ENCODE assay signal across 8 cellular contexts in the genomic region with DNA sequence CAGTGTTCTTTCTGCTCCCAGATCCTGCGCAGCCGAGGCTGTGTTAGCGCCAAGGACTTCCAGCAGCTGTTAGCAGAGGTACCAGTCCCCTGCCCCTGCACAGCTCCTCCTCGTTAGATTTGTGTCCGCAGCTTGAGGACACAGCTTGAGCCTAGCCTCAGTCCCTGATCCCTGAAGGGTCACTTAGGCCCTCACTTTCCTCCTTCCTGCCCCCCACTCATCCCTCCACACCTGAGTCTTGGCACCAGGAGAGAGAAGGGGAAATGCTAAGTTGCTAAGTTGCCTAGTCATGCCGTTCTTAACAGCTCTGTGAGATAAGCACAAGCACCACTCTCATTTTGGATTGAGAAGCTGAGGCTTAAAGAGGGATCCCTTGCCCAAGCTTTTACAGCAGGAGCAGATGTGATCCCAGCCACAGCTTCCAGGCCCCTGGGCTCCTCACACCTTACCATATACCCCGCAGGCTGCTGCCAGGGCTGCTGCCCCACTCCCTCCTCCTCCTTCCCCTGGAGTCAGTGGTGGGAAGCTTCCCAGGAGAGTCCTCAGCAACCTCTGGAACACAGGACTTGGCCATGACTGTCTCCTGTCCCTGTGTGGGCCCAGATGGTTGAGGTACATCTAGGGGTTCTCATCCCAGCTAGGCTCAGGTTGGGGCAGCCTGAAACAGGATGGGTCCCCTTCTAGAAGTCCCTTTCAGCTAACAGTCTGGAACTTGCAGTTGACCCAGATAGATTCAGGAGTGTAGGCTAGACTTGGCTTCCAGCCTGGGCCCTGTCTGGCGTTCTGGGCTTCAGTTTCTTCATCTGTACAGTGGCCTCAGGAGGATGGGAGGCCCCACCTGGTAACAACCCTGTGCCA. TPM values are rescaled to one million over a fixed set of nuclear protein-coding genes. Genes with fewer than 3 reads are reported as not detected.
A peak's percentile ranks its signal among the peaks of the same experiment; 100 is the strongest.
DNase-seq lines count a peak whose midpoint lies in the region; ATAC-seq and TF ChIP-seq lines count a peak whose summit lies in the region.

No MANE protein-coding gene starts in this region.

- no peaks in the 10 kb centered on the region for H3K36me3 Mint-ChIP-seq in endodermal cell (ENCODE audit: low read depth)
- H3K36me3 Mint-ChIP-seq in osteocyte (ENCODE audit: unreplicated experiment), result peaks cover 3% of the 10 kb centered on the region

- no peak overlapping the region; the same call in 1 of the 2 replicates for H2AFZ ChIP-seq in OCI-LY7 (ENCODE audit: low read length)

- H3K9me3 ChIP-seq in OCI-LY7 (ENCODE audit: low read length) (no peaks in the 10 kb centered on the region), endodermal cell (ENCODE audit: control insufficient read depth, low read length) (no peaks in the 10 kb centered on the region)

- peak overlapping the region; percentile 92 for H3K9ac ChIP-seq in endodermal cell (ENCODE audit: extremely low read depth, low read length, poor library complexity, severe bottlenecking)

- POLR2A ChIA-PET in OCI-LY7 (lab: Charles Lee), result interaction anchor here (0.6 to 3.0 kb wide), 6 partner anchors 8 to 688 kb away, joined by 3 to 17 read pairs (median 4); partner anchors contain the start of genes MPHOSPH9 and MTRFR

- H3K4me3 Mint-ChIP-seq in endodermal cell (peak overlapping the region; percentile 96), osteocyte (ENCODE audit: unreplicated experiment) (peak overlapping the region; percentile 95)

- H3K27me3 Mint-ChIP-seq in endodermal cell (ENCODE audit: insufficient read depth) (no peaks in the 10 kb centered on the region), osteocyte (ENCODE audit: unreplicated experiment) (no peaks in the 10 kb centered on the region)

- no peaks in the 10 kb centered on the region for H3K9me2 ChIP-seq in OCI-LY7 (ENCODE audit: insufficient read depth, low read length)

- no peaks in the 10 kb centered on the region for H3K27me3 ChIP-seq in endodermal cell (ENCODE audit: control insufficient read depth, insufficient read depth, low read length, poor library complexity, severe bottlenecking)

- H3K79me2 ChIP-seq in OCI-LY7 (ENCODE audit: insufficient read depth, low read depth, low read length), result peaks cover 14% of the 10 kb centered on the region

- no peak for ATAC-seq in GM21529 (IDR thresholded peaks at IDR 0.05; ENCODE audit: unreplicated experiment)

- peak overlapping the region; percentile 89 for H3K27ac ChIP-seq in OCI-LY7 (ENCODE audit: low read depth, low read length, poor library complexity, severe bottlenecking)
- H3K27ac ChIP-seq in endodermal cell (ENCODE audit: low read depth, low read length), result no peak overlapping the region

- H3K4me3 ChIP-seq in GM12864 (ENCODE audit: low read depth, low read length) (peak overlapping the region; percentile 82), OCI-LY7 (ENCODE audit: low read depth, low read length, poor library complexity, severe bottlenecking) (peak overlapping the region; percentile 76), endodermal cell (ENCODE audit: low read length) (peak overlapping the region; percentile 92)

- WGBS in endodermal cell (ENCODE audit: insufficient coverage in 1 of 2, insufficient read length in 1 of 2), 2 experiments, result 23 to 37% methylated on average over 6 to 8 of the region's 8 CpGs

- BruUV-seq in OCI-LY7 (replicated peaks; lab: Mats Ljungman, UMichigan), result no TSS peak

- 0 out of 2 replicates have a peak, but pooled peaks cover 5% of the 10 kb centered on the region for H4K20me1 ChIP-seq in OCI-LY7 (ENCODE audit: insufficient read depth, low read length)

- peaks cover 25% of the 10 kb centered on the region; the same call in 1 of the 2 replicates for H3K36me3 ChIP-seq in OCI-LY7 (ENCODE audit: insufficient read depth, low read length)
- peaks cover 14% of the 10 kb centered on the region for H3K36me3 ChIP-seq in endodermal cell (ENCODE audit: control insufficient read depth, insufficient read depth, low read length)

- H3K27ac Mint-ChIP-seq in endodermal cell (peak overlapping the region; percentile 98), osteocyte (ENCODE audit: unreplicated experiment) (peak overlapping the region; percentile 100)

- no peak for DNase-seq in GM12864 (ENCODE audit: low read depth)
- no peak for DNase-seq in OCI-LY7 (ENCODE audit: low spot score)
- peak; percentile 68 for DNase-seq in endodermal cell
- no peak for DNase-seq in osteocyte (ENCODE audit: extremely low spot score, unreplicated experiment)
- DNase-seq in iPS-NIHi11 (ENCODE audit: low spot score), result no peak
- no peak for DNase-seq in C1 segment of cervical spinal cord (lab: John Stamatoyannopoulos, UW)
- DNase-seq in NCI-H526 treated with DMSO at 0.1 percent for 48 hours (lab: John Stamatoyannopoulos, UW), result no peak

- peak overlapping the region; percentile 100 for H3K4me2 ChIP-seq in OCI-LY7 (ENCODE audit: low read length)

- CTCF ChIA-PET in OCI-LY7 (lab: Charles Lee; ENCODE audit: unreplicated experiment), result no interaction called here

- H3K4me1 ChIP-seq in OCI-LY7 (ENCODE audit: insufficient read depth, low read length, poor library complexity, severe bottlenecking) (peaks cover 28% of the 10 kb centered on the region), endodermal cell (ENCODE audit: control insufficient read depth, insufficient read depth, low read length) (peaks cover 8% of the 10 kb centered on the region)

- TF ChIP-seq CTCF in GM12864 (IDR thresholded peaks at IDR 0.05; ENCODE audit: low read depth, low read length, missing control alignments) (no peak), OCI-LY7 (conservative IDR thresholded peaks at IDR 0.05; ENCODE audit: low read length) (no peak), endodermal cell (conservative IDR thresholded peaks at IDR 0.05) (no peak), osteocyte (IDR thresholded peaks at IDR 0.05) (no peak)

- H3K9me3 Mint-ChIP-seq in endodermal cell, result no peaks in the 10 kb centered on the region
- no peaks in the 10 kb centered on the region for H3K9me3 Mint-ChIP-seq in osteocyte (ENCODE audit: unreplicated experiment)

- intact Hi-C loops in OCI-LY7 (cut with micrococcal nuclease; ENCODE audit: unreplicated experiment), result loop anchor here (2.0 kb wide), 1 partner anchor 257 kb away; the partner anchor contains the start of genes MPHOSPH9 and MTRFR

- H3K4me1 Mint-ChIP-seq in endodermal cell, result peaks cover 13% of the 10 kb centered on the region
- H3K4me1 Mint-ChIP-seq in osteocyte (ENCODE audit: unreplicated experiment), result peaks cover 34% of the 10 kb centered on the region

RNA-seq across cellular contexts. Expression of gene OGFOD2, which starts 1.0 kb away (rescaled TPM):
- total RNA-seq in OCI-LY7 (2014; rRNA removed; shearing (Covaris generic)), result 13.1 and 17.8 TPM in 2 replicates
- 25.0 and 25.8 TPM in 2 replicates for total RNA-seq in OCI-LY7 (2022)
- 10 to 100 TPM; 17.5 to 19.9 TPM for total RNA-seq in endodermal cell
- polyA plus RNA-seq in endodermal cell (2013, experiment 1 of 2), result 8.8 TPM
- 9.8 TPM for polyA plus RNA-seq in endodermal cell (2013, experiment 2 of 2)
- total RNA-seq in osteocyte, result 16.7 and 20.2 TPM in 2 replicates

RNA-seq across cellular contexts. Expression of gene ARL6IP4, which starts 4.5 kb away (rescaled TPM):
- 263 and 329 TPM in 2 replicates for total RNA-seq in OCI-LY7 (2014; rRNA removed; shearing (Covaris generic))
- total RNA-seq in OCI-LY7 (2022) (213 and 228 TPM in 2 replicates), endodermal cell (100 to 1,000 TPM; 136 to 149 TPM), osteocyte (166 and 171 TPM in 2 replicates)
- polyA plus RNA-seq in endodermal cell (2013, experiment 1 of 2), result 145 TPM
- polyA plus RNA-seq in endodermal cell (2013, experiment 2 of 2), result 144 TPM

RNA-seq across cellular contexts. Expression of gene ABCB9, which starts 9.8 kb away (rescaled TPM):
- total RNA-seq in OCI-LY7 (2014; rRNA removed; shearing (Covaris generic)), result 4.0 and 7.0 TPM in 2 replicates
- total RNA-seq in OCI-LY7 (2022), result 6.8 and 7.9 TPM in 2 replicates
- 1 to 10 TPM; 5.4 to 6.0 TPM for total RNA-seq in endodermal cell
- 4.1 TPM for polyA plus RNA-seq in endodermal cell (2013, experiment 1 of 2)
- 4.3 TPM for polyA plus RNA-seq in endodermal cell (2013, experiment 2 of 2)
- total RNA-seq in osteocyte, result 13.1 and 13.4 TPM in 2 replicates
